Comparison of ENCODE assay signal across 1 cellular context in the genomic region with DNA sequence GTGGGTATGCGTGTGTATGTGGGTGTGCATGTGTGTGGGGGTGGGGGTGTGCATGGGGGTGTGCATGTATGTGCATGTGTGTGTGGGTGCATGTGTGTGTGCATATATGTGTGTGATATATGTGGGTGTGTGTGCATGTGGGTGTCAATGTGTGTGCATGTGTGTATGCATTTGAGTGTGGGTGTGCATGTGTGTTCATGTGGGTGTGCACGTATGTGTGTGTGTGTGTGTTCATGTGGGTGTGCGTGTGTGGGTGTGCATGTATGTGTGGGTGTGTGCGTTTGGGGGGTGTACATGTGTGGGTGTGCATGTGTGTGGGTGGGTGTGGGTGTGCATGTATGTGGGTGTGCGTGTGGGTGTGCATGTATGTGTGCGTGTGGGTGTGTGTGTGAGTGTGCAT.
TF ChIP-seq lines count a peak whose summit lies in the region.

No MANE protein-coding gene starts in this region.

TF ChIP-seq in GM23338, 12 proteins besides CTCF, POLR2A, EP300 and RAD21:
- TF ChIP-seq NANOG (IDR thresholded peaks at IDR 0.05; ENCODE audit: borderline replicate concordance) (no peak), CREB1 (CRISPR knock-in tag; IDR thresholded peaks at IDR 0.05; ENCODE audit: low read depth) (no peak), ZNF331 (CRISPR knock-in tag; IDR thresholded peaks at IDR 0.05; ENCODE audit: low read depth) (no peak), POLR2AphosphoS5 (IDR thresholded peaks at IDR 0.05; ENCODE audit: low read depth) (0 out of 2 replicates have a peak, but pooled peaks have one; percentile 10), STAT1 (IDR thresholded peaks at IDR 0.05; ENCODE audit: unreplicated experiment) (no peak), EZH2phosphoT487 (IDR thresholded peaks at IDR 0.05; ENCODE audit: unreplicated experiment) (no peak), ZNF114 (CRISPR knock-in tag; IDR thresholded peaks at IDR 0.05) (no peak), JUNB (IDR thresholded peaks at IDR 0.05; ENCODE audit: unreplicated experiment) (no peak)
- TF ChIP-seq, protein P1, sequence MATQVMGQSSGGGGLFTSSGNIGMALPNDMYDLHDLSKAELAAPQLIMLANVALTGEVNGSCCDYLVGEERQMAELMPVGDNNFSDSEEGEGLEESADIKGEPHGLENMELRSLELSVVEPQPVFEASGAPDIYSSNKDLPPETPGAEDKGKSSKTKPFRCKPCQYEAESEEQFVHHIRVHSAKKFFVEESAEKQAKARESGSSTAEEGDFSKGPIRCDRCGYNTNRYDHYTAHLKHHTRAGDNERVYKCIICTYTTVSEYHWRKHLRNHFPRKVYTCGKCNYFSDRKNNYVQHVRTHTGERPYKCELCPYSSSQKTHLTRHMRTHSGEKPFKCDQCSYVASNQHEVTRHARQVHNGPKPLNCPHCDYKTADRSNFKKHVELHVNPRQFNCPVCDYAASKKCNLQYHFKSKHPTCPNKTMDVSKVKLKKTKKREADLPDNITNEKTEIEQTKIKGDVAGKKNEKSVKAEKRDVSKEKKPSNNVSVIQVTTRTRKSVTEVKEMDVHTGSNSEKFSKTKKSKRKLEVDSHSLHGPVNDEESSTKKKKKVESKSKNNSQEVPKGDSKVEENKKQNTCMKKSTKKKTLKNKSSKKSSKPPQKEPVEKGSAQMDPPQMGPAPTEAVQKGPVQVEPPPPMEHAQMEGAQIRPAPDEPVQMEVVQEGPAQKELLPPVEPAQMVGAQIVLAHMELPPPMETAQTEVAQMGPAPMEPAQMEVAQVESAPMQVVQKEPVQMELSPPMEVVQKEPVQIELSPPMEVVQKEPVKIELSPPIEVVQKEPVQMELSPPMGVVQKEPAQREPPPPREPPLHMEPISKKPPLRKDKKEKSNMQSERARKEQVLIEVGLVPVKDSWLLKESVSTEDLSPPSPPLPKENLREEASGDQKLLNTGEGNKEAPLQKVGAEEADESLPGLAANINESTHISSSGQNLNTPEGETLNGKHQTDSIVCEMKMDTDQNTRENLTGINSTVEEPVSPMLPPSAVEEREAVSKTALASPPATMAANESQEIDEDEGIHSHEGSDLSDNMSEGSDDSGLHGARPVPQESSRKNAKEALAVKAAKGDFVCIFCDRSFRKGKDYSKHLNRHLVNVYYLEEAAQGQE (IDR thresholded peaks at IDR 0.05; ENCODE audit: unreplicated experiment) = no peak
